30 cellular contexts compared by ENCODE assay signal in genomic region chr6:116888732-116889360, GRCh38. TPM values are rescaled to one million over a fixed set of nuclear protein-coding genes. Genes with fewer than 3 reads are reported as not detected.
"Had no signal": no experiment of that assay in that cellular context is flagged by ENCODE, and none has a peak within 500 bp of the region (broad histone marks: within the 10 kb centered on the region; RNA-seq: fewer than 3 reads in every experiment).

No MANE protein-coding gene starts in this region.

- H3K4me1 Mint-ChIP-seq: naive thymus-derived CD4-positive, alpha-beta T cell; stimulated activated effector memory CD8-positive, alpha-beta T cell treated with anti-CD3 and anti-CD28 coated beads, Interleukin-12 subunit alpha, Interleukin-12 subunit beta, amount 100 ng/mL, for 72 hours had no signal

- H3K9me3 Mint-ChIP-seq: naive thymus-derived CD4-positive, alpha-beta T cell; stimulated activated naive CD8-positive, alpha-beta T cell treated with anti-CD3 and anti-CD28 coated beads, Interleukin-15, Interleukin-2, amounts not matched to agents 100 ng/mL and 50 ng/mL, for 24 hours had no signal

- H3K4me3 ChIP-seq: left ventricle myocardium inferior, lung, mucosa of descending colon, ovary, prostate gland, sigmoid colon, spleen, suprapubic skin, thoracic aorta, tibial artery, upper lobe of right lung had no signal

- H3K36me3 Mint-ChIP-seq: naive thymus-derived CD4-positive, alpha-beta T cell; natural killer cell treated with Interleukin-12 subunit alpha and Interleukin-12 subunit beta and Interleukin-15 and Interleukin-18, amount 100 ng/mL, for 72 hours; stimulated activated effector memory CD8-positive, alpha-beta T cell treated with anti-CD3 and anti-CD28 coated beads, Interleukin-12 subunit alpha, Interleukin-12 subunit beta, amount 100 ng/mL, for 72 hours had no signal

- H3K27ac Mint-ChIP-seq: naive thymus-derived CD4-positive, alpha-beta T cell; natural killer cell treated with Interleukin-12 subunit alpha and Interleukin-12 subunit beta and Interleukin-15 and Interleukin-18, amount 100 ng/mL, for 72 hours; stimulated activated effector memory CD8-positive, alpha-beta T cell treated with anti-CD3 and anti-CD28 coated beads, Interleukin-12 subunit alpha, Interleukin-12 subunit beta, amount 100 ng/mL, for 72 hours; stimulated activated naive CD8-positive, alpha-beta T cell treated with anti-CD3 and anti-CD28 coated beads, Interleukin-15, Interleukin-2, amounts not matched to agents 100 ng/mL and 50 ng/mL, for 24 hours had no signal

- H3K4me3 Mint-ChIP-seq: naive thymus-derived CD4-positive, alpha-beta T cell; natural killer cell treated with Interleukin-12 subunit alpha and Interleukin-12 subunit beta and Interleukin-15 and Interleukin-18, amount 100 ng/mL, for 72 hours; stimulated activated effector memory CD8-positive, alpha-beta T cell treated with anti-CD3 and anti-CD28 coated beads, Interleukin-12 subunit alpha, Interleukin-12 subunit beta, amount 100 ng/mL, for 72 hours; stimulated activated naive CD8-positive, alpha-beta T cell treated with anti-CD3 and anti-CD28 coated beads, Interleukin-15, Interleukin-2, amounts not matched to agents 100 ng/mL and 50 ng/mL, for 24 hours had no signal

- DNase-seq: hypothalamus; islet precursor cell; left ventricle myocardium inferior; mesendoderm; midbrain; mucosa of descending colon; naive thymus-derived CD4-positive, alpha-beta T cell; ovary; retina; right cardiac atrium; sigmoid colon; small intestine; spleen; stimulated activated CD4-positive, alpha-beta T cell treated with anti-CD3 and anti-CD28 coated beads, Interleukin-4, amount 100 ng/mL, for 24 hours; stimulated activated naive CD4-positive, alpha-beta T cell; tibial artery; trophoblast cell; upper lobe of right lung had no signal

- H3K27me3 Mint-ChIP-seq: natural killer cell treated with Interleukin-12 subunit alpha and Interleukin-12 subunit beta and Interleukin-15 and Interleukin-18, amount 100 ng/mL, for 72 hours had no signal

RNA-seq across cellular contexts. Expression of gene RFX6, which starts 11.8 kb away (rescaled TPM):
- total RNA-seq: kidney epithelial cell; left ventricle myocardium inferior; lower leg skin; myocyte; naive thymus-derived CD4-positive, alpha-beta T cell; natural killer cell treated with Interleukin-12 subunit alpha and Interleukin-12 subunit beta and Interleukin-15 and Interleukin-18, amount 100 ng/mL, for 72 hours; omental fat pad; ovary; right cardiac atrium; sigmoid colon; spleen; subcutaneous adipose tissue; suprapubic skin; thoracic aorta; upper lobe of right lung had no signal

RNA-seq across cellular contexts. Expression of gene GPRC6A, which starts 60.0 kb away (rescaled TPM):
- total RNA-seq: kidney epithelial cell; left ventricle myocardium inferior; lower leg skin; lung; myocyte; naive thymus-derived CD4-positive, alpha-beta T cell; natural killer cell treated with Interleukin-12 subunit alpha and Interleukin-12 subunit beta and Interleukin-15 and Interleukin-18, amount 100 ng/mL, for 72 hours; omental fat pad; ovary; right cardiac atrium; sigmoid colon; spleen; subcutaneous adipose tissue; suprapubic skin; thoracic aorta; upper lobe of right lung had no signal
